Comparison of ENCODE assay signal across 33 cellular contexts in the genomic region with DNA sequence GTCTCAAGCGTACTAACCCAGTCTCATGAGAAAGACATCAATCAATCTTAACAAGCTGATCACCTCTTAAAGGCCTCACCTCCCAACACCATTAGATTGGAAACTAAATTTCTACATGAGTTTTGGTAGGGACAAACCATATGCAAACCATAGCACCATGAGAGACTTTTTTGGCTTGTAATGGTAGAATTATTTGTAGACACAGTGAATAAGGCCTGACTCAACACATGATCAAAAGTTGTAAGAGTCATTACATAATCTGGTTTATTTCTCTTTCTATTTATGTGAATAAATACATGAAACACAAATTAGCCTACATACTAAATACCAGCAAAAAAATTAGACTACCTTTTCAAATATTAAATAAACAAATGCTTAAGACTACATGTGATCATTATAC.
DNase-seq lines count a peak whose midpoint lies in the region; ATAC-seq and TF ChIP-seq lines count a peak whose summit lies in the region.
"Had no signal": no experiment of that assay in that cellular context is flagged by ENCODE, and none has a peak within 500 bp of the region (broad histone marks: within the 10 kb centered on the region; RNA-seq: fewer than 3 reads in every experiment).

No MANE protein-coding gene starts in this region.

- TF ChIP-seq POLR2A in vagina (IDR thresholded peaks at IDR 0.05), result no peak

- no peaks in the 10 kb centered on the region for H4K20me1 ChIP-seq in PC-3 (ENCODE audit: low read length)
- H4K20me1 ChIP-seq: BLaER1; BLaER1 treated with 17β-estradiol and CSF1 and Interleukin-3, amounts not matched to agents 10 nM and 100 nM had no signal

- H3K4me3 Mint-ChIP-seq in stimulated activated memory B cell treated with anti-CD40 and anti-IgM and Interleukin-4, amounts not matched to agents 10 μg/mL and 1 μg/mL and 100 μg/mL, for 72 hours, result no peak overlapping the region
- H3K4me3 Mint-ChIP-seq in stimulated activated naive B cell treated with anti-CD40 and anti-IgM and Interleukin-4, amounts not matched to agents 10 μg/mL and 1 μg/mL and 100 μg/mL, for 72 hours, result no peak overlapping the region
- H3K4me3 Mint-ChIP-seq: B cell; CD14-positive monocyte; CD4-positive, alpha-beta memory T cell; CD4-positive, alpha-beta T cell; CD4-positive, CD25-positive, alpha-beta regulatory T cell; CD8-positive, alpha-beta memory T cell; CD8-positive, alpha-beta T cell had no signal

- H3K36me3 ChIP-seq in PC-3 (ENCODE audit: low read depth, low read length) (no peaks in the 10 kb centered on the region), vagina (no peaks in the 10 kb centered on the region)
- H3K36me3 ChIP-seq: BE2C; BLaER1; BLaER1 treated with 17β-estradiol and CSF1 and Interleukin-3, amounts not matched to agents 10 nM and 100 nM had no signal

- no peak overlapping the region for H3K4me3 ChIP-seq in PC-3 (ENCODE audit: low read length)
- no peak overlapping the region for H3K4me3 ChIP-seq in epithelial cell of esophagus (ENCODE audit: low read length)
- no peak overlapping the region for H3K4me3 ChIP-seq in vagina
- H3K4me3 ChIP-seq: A549; BLaER1; BLaER1 treated with 17β-estradiol and CSF1 and Interleukin-3, amounts not matched to agents 10 nM and 100 nM had no signal

- no peak overlapping the region for H2AFZ ChIP-seq in PC-3 (ENCODE audit: low read length)

- H3K27me3 Mint-ChIP-seq in stimulated activated memory B cell treated with anti-CD40 and anti-IgM and Interleukin-4, amounts not matched to agents 10 μg/mL and 1 μg/mL and 100 μg/mL, for 72 hours, result no peaks in the 10 kb centered on the region
- H3K27me3 Mint-ChIP-seq in stimulated activated naive B cell treated with anti-CD40 and anti-IgM and Interleukin-4, amounts not matched to agents 10 μg/mL and 1 μg/mL and 100 μg/mL, for 72 hours, result no peaks in the 10 kb centered on the region
- H3K27me3 Mint-ChIP-seq: B cell; CD4-positive, alpha-beta memory T cell; CD4-positive, alpha-beta T cell; CD4-positive, CD25-positive, alpha-beta regulatory T cell; CD8-positive, alpha-beta memory T cell had no signal

- TF ChIP-seq CTCF in PC-3 (conservative IDR thresholded peaks at IDR 0.05; ENCODE audit: low read depth, low read length), result no peak
- no peak for TF ChIP-seq CTCF in epithelial cell of esophagus (IDR thresholded peaks at IDR 0.05; ENCODE audit: insufficient read depth, low read depth, low read length, missing control alignments)
- TF ChIP-seq CTCF in vagina (IDR thresholded peaks at IDR 0.05), result no peak

- H3K27me3 ChIP-seq in PC-3 (ENCODE audit: low read length) (no peaks in the 10 kb centered on the region), vagina (no peaks in the 10 kb centered on the region)
- H3K27me3 ChIP-seq: BE2C; BLaER1; BLaER1 treated with 17β-estradiol and CSF1 and Interleukin-3, amounts not matched to agents 10 nM and 100 nM had no signal

- intact Hi-C loops in PC-3 (cut with micrococcal nuclease) (loop anchor here (10.0 kb wide), 1 partner anchor 184 kb away; a partner anchor contains a TSS), vagina (cut with DNase I) (no loop called here)

- peak; percentile 86 for ATAC-seq in PC-3
- peak; percentile 8 for ATAC-seq in stimulated activated memory B cell treated with anti-CD40 and anti-IgM and Interleukin-4, amounts not matched to agents 10 μg/mL and 1 μg/mL and 100 μg/mL, for 72 hours
- ATAC-seq in stimulated activated naive B cell treated with anti-CD40 and anti-IgM and Interleukin-4, amounts not matched to agents 10 μg/mL and 1 μg/mL and 100 μg/mL, for 72 hours (replicated peaks), result no peak
- ATAC-seq: A549; CD8-positive, alpha-beta T cell had no signal

- CTCF ChIA-PET in PC-3 (lab: Charles Lee), result no interaction called here

- BruUV-seq in PC-3 (replicated peaks; lab: Mats Ljungman, UMichigan), result no TSS peak

- no peak overlapping the region for H3K4me2 ChIP-seq in PC-3 (ENCODE audit: low read length)
- H3K4me2 ChIP-seq: A549; BLaER1; BLaER1 treated with 17β-estradiol and CSF1 and Interleukin-3, amounts not matched to agents 10 nM and 100 nM had no signal

- DNase-seq in PC-3 (peak; percentile 56), epithelial cell of esophagus (ENCODE audit: low read depth) (peak; percentile 12), vagina (ENCODE audit: extremely low spot score in 2 of 2) (no peak), NCI-H1092 (lab: John Stamatoyannopoulos, UW) (no peak)
- DNase-seq in stimulated activated naive B cell treated with anti-CD40 and anti-IgM and Interleukin-4, amounts not matched to agents 10 μg/mL and 1 μg/mL and 100 μg/mL, for 72 hours, result no peak
- DNase-seq: 8988T; ACHN; AML-193; BE2C; C1 segment of cervical spinal cord; Caco-2; Calu3; CD4-positive, alpha-beta memory T cell; CD4-positive, alpha-beta T cell; CD4-positive, CD25-positive, alpha-beta regulatory T cell; CD8-positive, alpha-beta memory T cell; CD8-positive, alpha-beta T cell; COR-L47; DMS 273 treated with DMSO at 0.1 percent for 48 hours; DMS153; DMS53; DMS79; DMS79 treated with DMSO at 0.1 percent for 48 hours; DND-41; EL had no signal

- no peaks in the 10 kb centered on the region for H3K36me3 Mint-ChIP-seq in stimulated activated memory B cell treated with anti-CD40 and anti-IgM and Interleukin-4, amounts not matched to agents 10 μg/mL and 1 μg/mL and 100 μg/mL, for 72 hours
- no peaks in the 10 kb centered on the region for H3K36me3 Mint-ChIP-seq in stimulated activated naive B cell treated with anti-CD40 and anti-IgM and Interleukin-4, amounts not matched to agents 10 μg/mL and 1 μg/mL and 100 μg/mL, for 72 hours
- H3K36me3 Mint-ChIP-seq: CD14-positive monocyte; CD4-positive, alpha-beta memory T cell; CD4-positive, CD25-positive, alpha-beta regulatory T cell; CD8-positive, alpha-beta memory T cell; CD8-positive, alpha-beta T cell had no signal

- no peaks in the 10 kb centered on the region for H3K9me3 Mint-ChIP-seq in stimulated activated memory B cell treated with anti-CD40 and anti-IgM and Interleukin-4, amounts not matched to agents 10 μg/mL and 1 μg/mL and 100 μg/mL, for 72 hours
- peaks cover 0 to 2% of the 10 kb centered on the region in 2 donors for H3K9me3 Mint-ChIP-seq in stimulated activated naive B cell treated with anti-CD40 and anti-IgM and Interleukin-4, amounts not matched to agents 10 μg/mL and 1 μg/mL and 100 μg/mL, for 72 hours
- H3K9me3 Mint-ChIP-seq: CD8-positive, alpha-beta T cell had no signal

- no peak overlapping the region for H3K27ac ChIP-seq in PC-3 (ENCODE audit: low read length)
- H3K27ac ChIP-seq in vagina, result no peak overlapping the region
- H3K27ac ChIP-seq: 22Rv1; A549; BLaER1; BLaER1 treated with 17β-estradiol and CSF1 and Interleukin-3, amounts not matched to agents 10 nM and 100 nM; C4-2B had no signal

- H3K4me1 ChIP-seq in PC-3 (ENCODE audit: insufficient read depth, low read length) (peaks cover 14% of the 10 kb centered on the region), vagina (no peaks in the 10 kb centered on the region)
- H3K4me1 ChIP-seq: A549; BLaER1; BLaER1 treated with 17β-estradiol and CSF1 and Interleukin-3, amounts not matched to agents 10 nM and 100 nM; Caco-2 had no signal

- H3F3A ChIP-seq in PC-3 (ENCODE audit: low read length, unreplicated experiment), result no peaks in the 10 kb centered on the region

- H3K9me3 ChIP-seq in PC-3 (ENCODE audit: low read length) (no peaks in the 10 kb centered on the region), vagina (no peaks in the 10 kb centered on the region)
- H3K9me3 ChIP-seq: A549; BE2C; BLaER1; BLaER1 treated with 17β-estradiol and CSF1 and Interleukin-3, amounts not matched to agents 10 nM and 100 nM; Caco-2 had no signal

- no peaks in the 10 kb centered on the region for H3K9me2 ChIP-seq in PC-3 (replicated peaks; ENCODE audit: low read length)

- POLR2A ChIA-PET in PC-3 (lab: Charles Lee; ENCODE audit: unreplicated experiment), result interaction anchor here (0.6 kb wide), 1 partner anchor 617 kb away, joined by 5 read pairs; no protein-coding TSS in a partner anchor

- no peaks in the 10 kb centered on the region for H3K79me2 ChIP-seq in PC-3 (ENCODE audit: low read length)

- H3K9ac ChIP-seq in PC-3 (ENCODE audit: low read length), result no peak overlapping the region
- H3K9ac ChIP-seq: BLaER1; BLaER1 treated with 17β-estradiol and CSF1 and Interleukin-3, amounts not matched to agents 10 nM and 100 nM had no signal

- H3K27ac Mint-ChIP-seq in stimulated activated memory B cell treated with anti-CD40 and anti-IgM and Interleukin-4, amounts not matched to agents 10 μg/mL and 1 μg/mL and 100 μg/mL, for 72 hours, result no peak overlapping the region
- no peak overlapping the region for H3K27ac Mint-ChIP-seq in stimulated activated naive B cell treated with anti-CD40 and anti-IgM and Interleukin-4, amounts not matched to agents 10 μg/mL and 1 μg/mL and 100 μg/mL, for 72 hours
- H3K27ac Mint-ChIP-seq: B cell; CD14-positive monocyte; CD4-positive, alpha-beta memory T cell; CD4-positive, alpha-beta T cell; CD4-positive, CD25-positive, alpha-beta regulatory T cell; CD8-positive, alpha-beta memory T cell; CD8-positive, alpha-beta T cell had no signal

- H3K4me1 Mint-ChIP-seq in stimulated activated memory B cell treated with anti-CD40 and anti-IgM and Interleukin-4, amounts not matched to agents 10 μg/mL and 1 μg/mL and 100 μg/mL, for 72 hours, result no peaks in the 10 kb centered on the region
- H3K4me1 Mint-ChIP-seq in stimulated activated naive B cell treated with anti-CD40 and anti-IgM and Interleukin-4, amounts not matched to agents 10 μg/mL and 1 μg/mL and 100 μg/mL, for 72 hours, result no peaks in the 10 kb centered on the region
- H3K4me1 Mint-ChIP-seq: B cell; CD14-positive monocyte; CD4-positive, alpha-beta memory T cell; CD4-positive, CD25-positive, alpha-beta regulatory T cell; CD8-positive, alpha-beta memory T cell had no signal

Comparison
In these comparisons a context has a peak if more than half of its experiments do, and no peak if none do; other contexts are left out.
1. ATAC-seq: peak in PC-3 (single experiment) and stimulated activated memory B cell treated with anti-CD40 and anti-IgM and Interleukin-4, amounts not matched to agents 10 μg/mL and 1 μg/mL and 100 μg/mL, for 72 hours (single experiment); none in stimulated activated naive B cell treated with anti-CD40 and anti-IgM and Interleukin-4, amounts not matched to agents 10 μg/mL and 1 μg/mL and 100 μg/mL, for 72 hours (0 of 2).
2. DNase-seq: peak in PC-3 (single experiment) and epithelial cell of esophagus (single experiment); none in vagina (0 of 2), NCI-H1092 (single experiment) and stimulated activated naive B cell treated with anti-CD40 and anti-IgM and Interleukin-4, amounts not matched to agents 10 μg/mL and 1 μg/mL and 100 μg/mL, for 72 hours (single experiment).